Comparison of ENCODE assay signal across 7 cellular contexts in the genomic region with DNA sequence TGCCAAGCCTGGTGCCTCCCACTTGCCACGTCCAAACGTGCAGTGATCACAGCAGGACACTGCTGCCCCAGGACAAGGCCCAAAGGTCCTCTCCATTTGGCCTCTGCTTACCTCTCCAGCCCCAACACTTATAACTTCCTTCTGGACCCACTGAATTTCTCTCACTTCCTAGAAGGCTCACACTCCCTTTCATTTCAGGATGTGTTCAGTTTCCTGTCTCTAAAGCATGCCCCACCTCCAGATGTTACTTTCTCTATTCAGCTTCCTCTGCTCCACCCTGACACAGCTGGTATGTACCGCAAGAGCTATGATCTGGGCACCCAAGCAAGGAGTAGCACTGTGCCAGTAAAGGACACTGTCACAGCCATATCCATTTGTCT. TPM values are rescaled to one million over a fixed set of nuclear protein-coding genes. Genes with fewer than 3 reads are reported as not detected.
A peak's percentile ranks its signal among the peaks of the same experiment; 100 is the strongest.
DNase-seq lines count a peak whose midpoint lies in the region; ATAC-seq and TF ChIP-seq lines count a peak whose summit lies in the region.

No MANE protein-coding gene starts in this region.

- H4K20me1 ChIP-seq in mammary epithelial cell (ENCODE audit: insufficient read depth, low read length), result no peaks in the 10 kb centered on the region

- H3K79me2 ChIP-seq in mammary epithelial cell (ENCODE audit: insufficient read depth, low read length), result no peaks in the 10 kb centered on the region

- H3K36me3 ChIP-seq in Panc1 (ENCODE audit: control insufficient read depth, insufficient read depth, low read length), result no peaks in the 10 kb centered on the region
- H3K36me3 ChIP-seq in mammary epithelial cell (ENCODE audit: insufficient read depth, low read length), result no peaks in the 10 kb centered on the region

- DNase-seq in Panc1 (ENCODE audit: low read depth, low spot score) (no peak), mammary epithelial cell (no peak), natural killer cell (peak; percentile 30), posterior cingulate gyrus (no peak)
- no peak for DNase-seq in NK-92 treated with Interleukin-12 subunit alpha and Interleukin-12 subunit beta, amount 100 ng/mL, for 24 hours (lab: John Stamatoyannopoulos, UW)

- in situ Hi-C loops in Panc1 (cut with HindIII; ENCODE audit: low pct_unique_long_range_greater_than_20kb, low sequenced_read_pairs), result no loop called here
- in situ Hi-C loops in mammary epithelial cell (cut with MboI; ENCODE audit: low sequenced_read_pairs in 2 of 2), result no loop called here

- no peak for TF ChIP-seq CTCF in Panc1 (IDR thresholded peaks at IDR 0.05)
- TF ChIP-seq CTCF in mammary epithelial cell (conservative IDR thresholded peaks at IDR 0.05 in 1 of 2, IDR thresholded peaks at IDR 0.05 in 1 of 2; ENCODE audit: extremely low read depth in 1 of 2, insufficient read depth in 1 of 2, low read depth in 1 of 2, low read length in 2 of 2), result no peak
- no peak for TF ChIP-seq CTCF in natural killer cell (IDR thresholded peaks at IDR 0.05)

- H3K4me1 Mint-ChIP-seq in natural killer cell, result peaks cover 50 to 55% of the 10 kb centered on the region in 2 donors

- H3K9me3 Mint-ChIP-seq in natural killer cell, result no peaks in the 10 kb centered on the region

- POLR2A ChIA-PET in Panc1 (lab: Charles Lee), result no interaction called here

- peak overlapping the region; percentile 66 for H3K4me2 ChIP-seq in mammary epithelial cell (ENCODE audit: insufficient read depth, low read depth, low read length)

- BruUV-seq in Panc1 (replicated peaks; lab: Mats Ljungman, UMichigan) (no TSS peak), mammary epithelial cell (replicated peaks; lab: Mats Ljungman, UMichigan) (no TSS peak)

- CTCF ChIA-PET in Panc1 (lab: Charles Lee) (no interaction called here), mammary epithelial cell (lab: Charles Lee; ENCODE audit: low non-redundant PET) (no interaction called here)

- H3K4me1 ChIP-seq in Panc1 (ENCODE audit: control insufficient read depth, insufficient read depth, low read length) (no peaks in the 10 kb centered on the region), mammary epithelial cell (ENCODE audit: insufficient read depth, low read length) (peaks cover 27% of the 10 kb centered on the region)

- H3K36me3 Mint-ChIP-seq in natural killer cell, result no peaks in the 10 kb centered on the region

- H2AFZ ChIP-seq in mammary epithelial cell (ENCODE audit: low read depth, low read length), result peak overlapping the region; percentile 88

- H3K27ac Mint-ChIP-seq in natural killer cell, result peak overlapping the region; percentile 92 to 93

- H3K27me3 ChIP-seq in Panc1 (ENCODE audit: control insufficient read depth, insufficient read depth, low read length), result no peaks in the 10 kb centered on the region
- no peaks in the 10 kb centered on the region for H3K27me3 ChIP-seq in mammary epithelial cell (ENCODE audit: insufficient read depth, low read length)

- no peaks in the 10 kb centered on the region for H3K27me3 Mint-ChIP-seq in natural killer cell (ENCODE audit: low read depth in 2 of 2)

- H3K27ac ChIP-seq in Panc1 (ENCODE audit: low read length) (no peak overlapping the region), mammary epithelial cell (ENCODE audit: insufficient read depth, low read depth, low read length) (no peak overlapping the region)

- H3K9me3 ChIP-seq in Panc1 (ENCODE audit: control insufficient read depth, insufficient read depth, low read depth, low read length), result no peaks in the 10 kb centered on the region
- H3K9me3 ChIP-seq in mammary epithelial cell (replicated peaks; ENCODE audit: insufficient read depth, low read length), result no peaks in the 10 kb centered on the region

- dilution Hi-C loops in mammary epithelial cell (cut with HindIII; ENCODE audit: low sequenced_read_pairs), result no loop called here

- peak; percentile 98 for ATAC-seq in GM18868 (IDR thresholded peaks at IDR 0.05; ENCODE audit: unreplicated experiment)
- peak; percentile 93 for ATAC-seq in HG02870 (IDR thresholded peaks at IDR 0.05; ENCODE audit: unreplicated experiment)
- ATAC-seq in Panc1, result peak; percentile 71
- peak; percentile 67 to 84 (median 70) for ATAC-seq in natural killer cell

- WGBS in mammary epithelial cell (ENCODE audit: low coverage, missing lambda C conversion rate), result 50% methylated on average over 3 of the region's 3 CpGs

- peak overlapping the region; percentile 89 for H3K4me3 Mint-ChIP-seq in natural killer cell

- intact Hi-C loops in Panc1 (cut with micrococcal nuclease; ENCODE audit: unreplicated experiment), result no loop called here
- intact Hi-C loops in mammary epithelial cell (cut with micrococcal nuclease), result loop anchor here (5.0 kb wide), 1 partner anchor 34 kb away; a partner anchor contains a TSS
- intact Hi-C loops in natural killer cell (cut with micrococcal nuclease), result loop anchor here (1.0 to 10.0 kb wide), 3 partner anchors 42 to 779 kb away; a partner anchor contains a TSS
- intact Hi-C loops in posterior cingulate gyrus (cut with DNase I), result no loop called here

- no peak overlapping the region for H3K9ac ChIP-seq in mammary epithelial cell (ENCODE audit: insufficient read depth, low read length)

- H3K4me3 ChIP-seq in Panc1 (ENCODE audit: low read depth in 2 of 2, low read length in 2 of 2), result no peak overlapping the region
- H3K4me3 ChIP-seq in mammary epithelial cell (replicated peaks in 1 of 3; ENCODE audit: insufficient read depth in 1 of 3, low read depth in 2 of 3, low read length in 3 of 3), result no peak overlapping the region

RNA-seq across cellular contexts. Expression of a gene that starts 33.0 kb away (rescaled TPM):
- total RNA-seq in Panc1 (2021; ENCODE audit: unreplicated experiment) (5.8 TPM), mammary epithelial cell (10 to 100 TPM; 13.7 to 14.1 TPM), natural killer cell (10 to 100 TPM; 12.4 to 16.7 (median 15.4) TPM)
- polyA plus RNA-seq in Panc1 (2012; ENCODE audit: insufficient read length), result 2.3 TPM
- polyA plus RNA-seq in mammary epithelial cell, result 3.1 TPM
- 7.6 TPM for polyA minus RNA-seq in mammary epithelial cell

RNA-seq across cellular contexts. Expression of a gene that starts 51.6 kb away (rescaled TPM):
- total RNA-seq in Panc1 (2021; ENCODE audit: unreplicated experiment), result 14.0 TPM
- 8.8 TPM for polyA plus RNA-seq in Panc1 (2012; ENCODE audit: insufficient read length)
- 10 to 100 TPM in 1 of 2 donors, 1 to 10 TPM in 1; 8.7 to 12.9 TPM for total RNA-seq in mammary epithelial cell
- 13.1 TPM for polyA plus RNA-seq in mammary epithelial cell
- 0.21 TPM for polyA minus RNA-seq in mammary epithelial cell
- total RNA-seq in natural killer cell, result 10 to 100 TPM; 24.7 to 28.7 (median 25.0) TPM

RNA-seq across cellular contexts. Expression of a gene that starts 51.7 kb away (rescaled TPM):
- total RNA-seq in Panc1 (2021; ENCODE audit: unreplicated experiment) (15.0 TPM), mammary epithelial cell (1 to 10 TPM; 5.2 to 9.4 TPM), natural killer cell (1 to 10 TPM; 4.2 to 5.6 (median 5.4) TPM)
- polyA plus RNA-seq in Panc1 (2012; ENCODE audit: insufficient read length), result 7.6 TPM
- polyA plus RNA-seq in mammary epithelial cell, result 5.2 TPM
- 11.2 TPM for polyA minus RNA-seq in mammary epithelial cell

Comparison
In these comparisons a context has a peak if more than half of its experiments do, and no peak if none do; other contexts are left out.
1. intact Hi-C loops: an anchor here in mammary epithelial cell (5.0 kb wide) and natural killer cell (1.0 to 10.0 kb wide); none called in Panc1 and posterior cingulate gyrus.